Comparison of ENCODE assay signal across 19 cellular contexts in genomic region chr10:48839809-48840679, GRCh38.
"Had no signal": no experiment of that assay in that cellular context is flagged by ENCODE, and none has a peak within 500 bp of the region (broad histone marks: within the 10 kb centered on the region; RNA-seq: fewer than 3 reads in every experiment).

No MANE protein-coding gene starts in this region.

- H3K36me3 ChIP-seq: lower lobe of right lung, prostate gland, right lobe of liver, thoracic aorta, upper lobe of right lung had no signal

- H3K4me3 ChIP-seq: lower lobe of right lung, prostate gland, right lobe of liver, thoracic aorta, upper lobe of right lung had no signal

- H3K27me3 Mint-ChIP-seq: activated CD4-positive, alpha-beta T cell treated with anti-CD3 and anti-CD28 coated beads for 36 hours; activated naive CD8-positive, alpha-beta T cell had no signal

- H3K4me3 Mint-ChIP-seq: activated CD4-positive, alpha-beta T cell treated with anti-CD3 and anti-CD28 coated beads for 36 hours; activated naive CD8-positive, alpha-beta T cell; nephron progenitor cell; stimulated activated effector memory CD8-positive, alpha-beta T cell treated with anti-CD3 and anti-CD28 coated beads, Interleukin-12 subunit alpha, Interleukin-12 subunit beta, amount 100 ng/mL, for 72 hours; T-helper 2 cell treated with Interferon-gamma antibody and Interleukin-4, amounts not matched to agents 5 μg/mL and 100 μg/mL, for 36 hours had no signal

- H3K27ac Mint-ChIP-seq: activated CD4-positive, alpha-beta T cell treated with anti-CD3 and anti-CD28 coated beads for 36 hours; activated naive CD8-positive, alpha-beta T cell; stimulated activated effector memory CD8-positive, alpha-beta T cell treated with anti-CD3 and anti-CD28 coated beads, Interleukin-12 subunit alpha, Interleukin-12 subunit beta, amount 100 ng/mL, for 72 hours; T-helper 2 cell treated with Interferon-gamma antibody and Interleukin-4, amounts not matched to agents 5 μg/mL and 100 μg/mL, for 36 hours had no signal

- DNase-seq: activated CD4-positive, alpha-beta T cell treated with anti-CD3 and anti-CD28 coated beads for 36 hours; activated CD4-positive, alpha-beta T cell treated with anti-CD3 and anti-CD28 coated beads, Interleukin-2, amount 50 U/mL, for 48 hours; activated gamma-delta T cell treated with Interleukin-2 at 50 U/mL for 16 hours; foreskin keratinocyte; hippocampal formation; left cardiac atrium; lower lobe of right lung; nephron progenitor cell; right lobe of liver; small intestine; stimulated activated CD4-positive, alpha-beta T cell treated with anti-CD3 and anti-CD28 coated beads, Interleukin-15, amount 100 ng/mL, for 24 hours; stimulated activated CD4-positive, alpha-beta T cell treated with anti-CD3 and anti-CD28 coated beads, Interleukin-2, amount 100 ng/mL, for 48 hours; upper lobe of right lung had no signal

- H3K4me1 Mint-ChIP-seq: activated CD4-positive, alpha-beta T cell treated with anti-CD3 and anti-CD28 coated beads for 36 hours; stimulated activated effector memory CD8-positive, alpha-beta T cell treated with anti-CD3 and anti-CD28 coated beads, Interleukin-12 subunit alpha, Interleukin-12 subunit beta, amount 100 ng/mL, for 72 hours had no signal

- H3K4me1 ChIP-seq: foreskin keratinocyte, lower lobe of right lung, prostate gland, right lobe of liver, upper lobe of right lung had no signal

- H3K9me3 Mint-ChIP-seq: nephron progenitor cell; stimulated activated effector memory CD8-positive, alpha-beta T cell treated with anti-CD3 and anti-CD28 coated beads, Interleukin-12 subunit alpha, Interleukin-12 subunit beta, amount 100 ng/mL, for 72 hours; T-helper 2 cell treated with Interferon-gamma antibody and Interleukin-4, amounts not matched to agents 5 μg/mL and 100 μg/mL, for 36 hours had no signal

- H3K9me3 ChIP-seq: lower lobe of right lung, prostate gland, right lobe of liver, thoracic aorta, upper lobe of right lung had no signal

- ATAC-seq: activated CD4-positive, alpha-beta T cell treated with anti-CD3 and anti-CD28 coated beads for 36 hours; foreskin keratinocyte; lower lobe of right lung; right lobe of liver; stimulated activated effector memory CD8-positive, alpha-beta T cell treated with anti-CD3 and anti-CD28 coated beads, Interleukin-12 subunit alpha, Interleukin-12 subunit beta, amount 100 ng/mL, for 72 hours; upper lobe of right lung had no signal

- H3K27me3 ChIP-seq: right lobe of liver, upper lobe of right lung had no signal

- H3K36me3 Mint-ChIP-seq: activated naive CD8-positive, alpha-beta T cell; stimulated activated effector memory CD8-positive, alpha-beta T cell treated with anti-CD3 and anti-CD28 coated beads, Interleukin-12 subunit alpha, Interleukin-12 subunit beta, amount 100 ng/mL, for 72 hours had no signal

- H3K27ac ChIP-seq: epithelial cell of prostate, foreskin keratinocyte, lower lobe of right lung, prostate gland, right lobe of liver, thoracic aorta, upper lobe of right lung had no signal
